8 cellular contexts compared by ENCODE assay signal in the genomic region with DNA sequence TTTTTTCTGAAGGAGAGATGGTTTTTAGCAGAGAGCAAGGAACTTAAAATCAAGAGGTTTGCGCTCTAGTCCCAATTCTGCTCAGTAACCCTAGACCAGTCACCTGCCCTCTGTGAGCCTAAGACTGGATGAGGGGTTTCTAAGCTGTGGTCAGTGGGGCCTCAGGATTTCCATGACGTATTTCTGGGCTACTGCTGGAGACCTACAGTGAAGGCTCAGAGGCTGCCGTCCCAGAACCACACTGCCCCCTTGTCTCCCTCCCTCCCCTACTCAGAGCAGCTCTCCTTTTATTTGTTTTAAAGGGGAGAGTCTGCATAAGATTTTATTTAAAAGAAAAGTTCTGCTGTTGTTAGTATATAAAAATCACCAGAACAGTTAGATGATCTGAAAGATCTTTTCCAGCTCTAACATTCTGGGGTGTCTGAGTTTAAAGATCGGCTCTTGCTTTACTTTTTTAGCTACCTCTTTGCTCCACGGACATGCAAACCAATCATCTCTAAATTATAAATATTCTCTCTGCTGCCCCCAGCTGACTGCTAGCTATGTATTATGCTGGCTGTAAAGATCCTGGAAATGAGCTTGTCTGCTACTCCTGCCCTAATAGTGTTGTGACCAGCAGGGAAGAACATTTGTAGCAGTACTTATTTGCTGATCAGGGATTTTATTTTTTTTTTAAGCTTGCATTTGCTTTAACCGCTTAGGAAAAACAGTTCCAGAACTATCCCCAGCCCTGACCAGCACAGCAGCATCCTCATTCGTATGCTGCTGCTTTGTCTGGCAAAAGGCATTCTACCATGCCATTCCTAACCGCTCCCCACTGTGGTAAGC. TPM values are rescaled to one million over a fixed set of nuclear protein-coding genes. Genes with fewer than 3 reads are reported as not detected.
DNase-seq lines count a peak whose midpoint lies in the region; ATAC-seq and TF ChIP-seq lines count a peak whose summit lies in the region.

No MANE protein-coding gene starts in this region.

- H3K36me3 Mint-ChIP-seq in CD14-positive monocyte = no peaks in the 10 kb centered on the region
- no peaks in the 10 kb centered on the region for H3K36me3 Mint-ChIP-seq in immature natural killer cell
- no peaks in the 10 kb centered on the region for H3K36me3 Mint-ChIP-seq in stimulated activated naive CD8-positive, alpha-beta T cell treated with anti-CD3 and anti-CD28 coated beads, Interleukin-15, Interleukin-2, amounts not matched to agents 100 ng/mL and 50 ng/mL, for 24 hours (ENCODE audit: low read depth)
- no peaks in the 10 kb centered on the region for H3K36me3 Mint-ChIP-seq in activated CD4-positive, alpha-beta T cell treated with anti-CD3 and anti-CD28 coated beads, Interleukin-2, amount 10 ng/mL, durations not matched to agents 7 days and 5 days (ENCODE audit: low read depth)

- DNase-seq in CD14-positive monocyte (ENCODE audit: low spot score) = no peak
- DNase-seq in NCI-H446 (lab: John Stamatoyannopoulos, UW) = peak; percentile 27 to 69
- peak; percentile 40 for DNase-seq in amniotic stem cell (lab: John Stamatoyannopoulos, UW)
- no peak for DNase-seq in immature natural killer cell
- no peak for DNase-seq in activated CD4-positive, alpha-beta T cell treated with anti-CD3 and anti-CD28 coated beads, Interleukin-2, amount 10 ng/mL, durations not matched to agents 7 days and 5 days

- H3K4me3 Mint-ChIP-seq in CD14-positive monocyte (no peak overlapping the region), immature natural killer cell (peak overlapping the region in 4 of 5 donors; percentile 31 to 70 (median 45))
- peak overlapping the region; percentile 30 for H3K4me3 Mint-ChIP-seq in stimulated activated naive CD8-positive, alpha-beta T cell treated with anti-CD3 and anti-CD28 coated beads, Interleukin-15, Interleukin-2, amounts not matched to agents 100 ng/mL and 50 ng/mL, for 24 hours
- no peak overlapping the region for H3K4me3 Mint-ChIP-seq in activated CD4-positive, alpha-beta T cell treated with anti-CD3 and anti-CD28 coated beads, Interleukin-2, amount 10 ng/mL, durations not matched to agents 7 days and 5 days

- intact Hi-C loops in CD14-positive monocyte (cut with micrococcal nuclease) = no loop called here

- H3K27me3 Mint-ChIP-seq in CD14-positive monocyte (ENCODE audit: low read depth in 3 of 3) (peaks cover 1 to 5% (median 2%) of the 10 kb centered on the region in 3 donors), immature natural killer cell (ENCODE audit: low read depth in 3 of 3) (peaks cover 0 to 2% (median 2%) of the 10 kb centered on the region in 3 donors)
- no peaks in the 10 kb centered on the region for H3K27me3 Mint-ChIP-seq in stimulated activated naive CD8-positive, alpha-beta T cell treated with anti-CD3 and anti-CD28 coated beads, Interleukin-15, Interleukin-2, amounts not matched to agents 100 ng/mL and 50 ng/mL, for 24 hours
- H3K27me3 Mint-ChIP-seq in activated CD4-positive, alpha-beta T cell treated with anti-CD3 and anti-CD28 coated beads, Interleukin-2, amount 10 ng/mL, durations not matched to agents 7 days and 5 days = no peaks in the 10 kb centered on the region

- POLR2A ChIA-PET in activated CD4-positive, alpha-beta T cell treated with anti-CD3 and anti-CD28 coated beads, Interleukin-2, amount 10 ng/mL, durations not matched to agents 7 days and 5 days (lab: Charles Lee) = interaction anchor here (0.6 kb wide), 1 partner anchor 223 kb away, joined by 4 read pairs; no protein-coding TSS in a partner anchor

- ATAC-seq in GM21619 (IDR thresholded peaks at IDR 0.05; ENCODE audit: unreplicated experiment) = peak; percentile 62
- ATAC-seq in HG02571 (IDR thresholded peaks at IDR 0.05; ENCODE audit: unreplicated experiment) = no peak

- H3K4me1 Mint-ChIP-seq in CD14-positive monocyte = peaks cover 6% of the 10 kb centered on the region
- H3K4me1 Mint-ChIP-seq in immature natural killer cell = no peaks in the 10 kb centered on the region
- peaks cover 4% of the 10 kb centered on the region for H3K4me1 Mint-ChIP-seq in stimulated activated naive CD8-positive, alpha-beta T cell treated with anti-CD3 and anti-CD28 coated beads, Interleukin-15, Interleukin-2, amounts not matched to agents 100 ng/mL and 50 ng/mL, for 24 hours (ENCODE audit: low read depth)
- H3K4me1 Mint-ChIP-seq in activated CD4-positive, alpha-beta T cell treated with anti-CD3 and anti-CD28 coated beads, Interleukin-2, amount 10 ng/mL, durations not matched to agents 7 days and 5 days = no peaks in the 10 kb centered on the region

- H3K27ac Mint-ChIP-seq in CD14-positive monocyte (peak overlapping the region in 1 of 7 donors; percentile 18), immature natural killer cell (peak overlapping the region in 1 of 6 donors; percentile 18)
- no peak overlapping the region for H3K27ac Mint-ChIP-seq in stimulated activated naive CD8-positive, alpha-beta T cell treated with anti-CD3 and anti-CD28 coated beads, Interleukin-15, Interleukin-2, amounts not matched to agents 100 ng/mL and 50 ng/mL, for 24 hours
- no peak overlapping the region for H3K27ac Mint-ChIP-seq in activated CD4-positive, alpha-beta T cell treated with anti-CD3 and anti-CD28 coated beads, Interleukin-2, amount 10 ng/mL, durations not matched to agents 7 days and 5 days

- H3K9me3 Mint-ChIP-seq in CD14-positive monocyte (peaks cover 0 to 2% (median 1%) of the 10 kb centered on the region in 7 donors), immature natural killer cell (no peaks in the 10 kb centered on the region)
- H3K9me3 Mint-ChIP-seq in stimulated activated naive CD8-positive, alpha-beta T cell treated with anti-CD3 and anti-CD28 coated beads, Interleukin-15, Interleukin-2, amounts not matched to agents 100 ng/mL and 50 ng/mL, for 24 hours = no peaks in the 10 kb centered on the region
- H3K9me3 Mint-ChIP-seq in activated CD4-positive, alpha-beta T cell treated with anti-CD3 and anti-CD28 coated beads, Interleukin-2, amount 10 ng/mL, durations not matched to agents 7 days and 5 days = no peaks in the 10 kb centered on the region

- CTCF ChIA-PET in activated CD4-positive, alpha-beta T cell treated with anti-CD3 and anti-CD28 coated beads, Interleukin-2, amount 10 ng/mL, durations not matched to agents 7 days and 5 days (lab: Charles Lee) = interaction anchor here (0.6 to 3.5 kb wide), 7 partner anchors 9 to 1267 kb away, joined by 3 to 15 read pairs (median 6); a partner anchor contains a TSS

- TF ChIP-seq CTCF in CD14-positive monocyte (IDR thresholded peaks at IDR 0.05) = peak; percentile 27

RNA-seq across cellular contexts. Expression of a gene that starts 28.6 kb away (rescaled TPM):
- 100 to 1,000 TPM; 173 to 215 TPM for polyA plus RNA-seq in CD14-positive monocyte
- 100 to 1,000 TPM; 202 to 231 (median 217) TPM for polyA plus RNA-seq in immature natural killer cell
- total RNA-seq in activated CD4-positive, alpha-beta T cell treated with anti-CD3 and anti-CD28 coated beads, Interleukin-2, amount 10 ng/mL, durations not matched to agents 7 days and 5 days = 100 to 1,000 TPM; 117 to 148 TPM

Comparison
In these comparisons a context has a peak if more than half of its experiments do, and no peak if none do; other contexts are left out.
1. DNase-seq: peak in NCI-H446 (2 of 2) and amniotic stem cell (single experiment); none in CD14-positive monocyte (single experiment), immature natural killer cell (0 of 3) and activated CD4-positive, alpha-beta T cell treated with anti-CD3 and anti-CD28 coated beads, Interleukin-2, amount 10 ng/mL, durations not matched to agents 7 days and 5 days (single experiment).
2. H3K4me3 Mint-ChIP-seq: peak in immature natural killer cell (4 of 5) and stimulated activated naive CD8-positive, alpha-beta T cell treated with anti-CD3 and anti-CD28 coated beads, Interleukin-15, Interleukin-2, amounts not matched to agents 100 ng/mL and 50 ng/mL, for 24 hours (single experiment); none in CD14-positive monocyte (0 of 2) and activated CD4-positive, alpha-beta T cell treated with anti-CD3 and anti-CD28 coated beads, Interleukin-2, amount 10 ng/mL, durations not matched to agents 7 days and 5 days (single experiment).